In the genomic region with DNA sequence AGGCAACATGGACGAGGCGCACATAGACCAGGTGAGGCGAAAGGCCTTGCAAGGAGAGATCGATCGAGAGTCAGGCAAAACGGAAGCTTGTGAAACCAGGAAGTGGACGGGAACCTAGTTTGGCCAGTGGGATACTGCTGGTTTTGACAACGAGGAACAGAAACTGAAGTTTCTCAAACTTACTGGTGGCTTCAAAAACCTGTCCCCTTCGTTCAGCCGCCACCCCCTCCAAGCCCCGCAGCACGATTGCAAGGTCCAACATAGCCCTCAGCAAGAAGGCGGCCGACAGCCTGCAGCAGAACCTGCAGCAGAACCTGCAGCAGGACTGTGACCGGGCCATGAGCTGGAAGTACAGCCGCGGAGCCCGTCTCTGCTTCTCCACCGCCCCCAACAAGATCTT, we compare ENCODE assay signal across 20 cellular contexts.
"Had no signal": no experiment of that assay in that cellular context is flagged by ENCODE, and none has a peak within 500 bp of the region (broad histone marks: within the 10 kb centered on the region; RNA-seq: fewer than 3 reads in every experiment).

No MANE protein-coding gene starts in this region.

- H3K9me3 ChIP-seq: thoracic aorta had no signal

- H3K4me3 ChIP-seq: neural progenitor cell, spleen, thoracic aorta had no signal

- DNase-seq: activated CD4-positive, alpha-beta memory T cell treated with anti-CD3 and anti-CD28 coated beads, Interleukin-2, amount 10 ng/mL, durations not matched to agents 7 days and 5 days; activated CD4-positive, alpha-beta T cell treated with anti-CD3 and anti-CD28 coated beads for 4 hours; activated CD4-positive, CD25-positive, alpha-beta regulatory T cell; activated effector memory CD4-positive, alpha-beta T cell treated with anti-CD3 and anti-CD28 coated beads, Interleukin-2, amount 50 U/mL, for 16 hours; activated naive CD4-positive, alpha-beta T cell treated with anti-CD3 and anti-CD28 coated beads, Interleukin-2, amount 10 ng/mL, durations not matched to agents 7 days and 5 days; activated naive CD8-positive, alpha-beta T cell treated with anti-CD3 and anti-CD28 coated beads, Interleukin-2, amount 50 U/mL, for 24 hours; activated T-cell treated with anti-CD3 and anti-CD28 coated beads, Interleukin-2, amount 50 U/mL, for 72 hours; cortex of kidney; effector CD8-positive, alpha-beta T cell; erythroblast; foreskin keratinocyte; kidney; naive thymus-derived CD8-positive, alpha-beta T cell; retina; spleen; stimulated activated CD4-positive, alpha-beta T cell treated with anti-CD3 and anti-CD28 coated beads, Interleukin-4, amount 100 ng/mL, for 1 hour; stimulated activated naive CD4-positive, alpha-beta T cell treated with Interleukin-2 at 50 U/mL for 16 hours; T1000 had no signal

- H3K27ac ChIP-seq: foreskin keratinocyte, neural progenitor cell, spleen, thoracic aorta had no signal

- H3K36me3 ChIP-seq: neural progenitor cell, spleen, thoracic aorta had no signal

- H3K27me3 ChIP-seq: foreskin keratinocyte, neural progenitor cell, spleen had no signal

- H3K4me1 ChIP-seq: foreskin keratinocyte, neural progenitor cell, spleen had no signal
